ENCODE assay signal across 8 cellular contexts in the genomic region with DNA sequence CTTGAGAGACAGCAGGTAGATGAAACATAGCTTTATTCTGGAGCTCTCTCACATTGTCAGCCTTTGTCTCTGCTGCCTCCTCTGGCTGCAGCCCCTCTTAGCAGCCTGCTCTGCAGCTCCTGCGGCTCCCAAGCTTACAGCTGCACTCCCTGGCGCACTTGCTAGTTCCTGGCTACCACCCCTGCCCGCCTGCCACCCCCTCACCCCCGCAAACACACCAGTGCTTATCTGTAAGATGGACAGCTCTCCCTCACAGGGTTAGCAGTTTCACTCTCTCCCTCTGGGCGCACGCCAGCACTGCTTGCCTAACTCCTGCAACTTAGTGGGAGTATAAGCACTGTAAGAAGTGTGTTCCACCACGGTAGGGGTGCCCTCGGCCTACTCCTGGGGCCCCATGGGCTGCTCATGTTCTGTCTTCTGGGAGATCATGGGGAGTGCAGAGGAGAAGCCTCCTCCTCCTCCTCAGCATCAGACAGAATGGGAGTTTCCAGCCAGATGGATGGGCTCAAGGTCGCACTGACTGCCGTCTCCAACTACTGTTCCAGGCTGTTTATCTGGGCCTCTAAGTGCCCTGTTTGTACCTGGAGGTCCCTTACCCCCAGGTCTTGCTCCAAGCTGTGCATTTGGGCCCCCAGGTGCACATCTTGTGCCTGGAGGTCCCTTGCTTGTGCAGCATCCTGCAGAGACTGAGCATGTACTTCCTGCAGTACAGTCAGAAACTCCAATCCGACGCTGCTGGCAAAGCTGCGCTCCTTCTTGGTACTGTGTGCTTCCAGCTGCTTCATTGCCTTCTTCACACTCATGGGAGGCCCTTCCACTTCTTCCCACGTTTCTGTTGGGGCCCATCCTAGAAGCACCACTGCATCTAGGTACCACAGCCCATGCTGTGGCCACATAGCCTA.
DNase-seq lines count a peak whose midpoint lies in the region; ATAC-seq and TF ChIP-seq lines count a peak whose summit lies in the region.

No MANE protein-coding gene starts in this region.

- no peak overlapping the region for H3K4me3 ChIP-seq in astrocyte of the cerebellum (ENCODE audit: low read depth, low read length)

- in situ Hi-C loops in astrocyte of the cerebellum (cut with HindIII; ENCODE audit: low sequenced_read_pairs) = no loop called here

- peak; percentile 59 for ATAC-seq in stimulated activated memory B cell treated with anti-CD40 and anti-IgM and Interleukin-4, amounts not matched to agents 10 μg/mL and 1 μg/mL and 100 μg/mL, for 72 hours

- no peaks in the 10 kb centered on the region for H3K36me3 Mint-ChIP-seq in stimulated activated memory B cell treated with anti-CD40 and anti-IgM and Interleukin-4, amounts not matched to agents 10 μg/mL and 1 μg/mL and 100 μg/mL, for 72 hours

- no peak overlapping the region for H3K4me3 Mint-ChIP-seq in stimulated activated memory B cell treated with anti-CD40 and anti-IgM and Interleukin-4, amounts not matched to agents 10 μg/mL and 1 μg/mL and 100 μg/mL, for 72 hours

- H3K4me1 Mint-ChIP-seq in stimulated activated memory B cell treated with anti-CD40 and anti-IgM and Interleukin-4, amounts not matched to agents 10 μg/mL and 1 μg/mL and 100 μg/mL, for 72 hours = no peaks in the 10 kb centered on the region

- H3K27ac Mint-ChIP-seq in stimulated activated memory B cell treated with anti-CD40 and anti-IgM and Interleukin-4, amounts not matched to agents 10 μg/mL and 1 μg/mL and 100 μg/mL, for 72 hours = no peak overlapping the region

- no peaks in the 10 kb centered on the region for H3K27me3 Mint-ChIP-seq in stimulated activated memory B cell treated with anti-CD40 and anti-IgM and Interleukin-4, amounts not matched to agents 10 μg/mL and 1 μg/mL and 100 μg/mL, for 72 hours

- DNase-seq in SIG-M5 treated with dmso at 0.1 percent for 504 hours (lab: John Stamatoyannopoulos, UW; ENCODE audit: unreplicated experiment) = peak; percentile 45
- no peak for DNase-seq in SIG-M5 (lab: John Stamatoyannopoulos, UW)
- DNase-seq in NCI-H146 (lab: John Stamatoyannopoulos, UW) = peak; percentile 84
- DNase-seq in astrocyte of the cerebellum (ENCODE audit: low read depth) = no peak
- no peak for DNase-seq in midbrain (lab: John Stamatoyannopoulos, UW)
- DNase-seq in epidermal melanocyte (ENCODE audit: insufficient read length, low spot score) = no peak
- no peak for DNase-seq in C1 segment of cervical spinal cord (lab: John Stamatoyannopoulos, UW)

- H3K9me3 Mint-ChIP-seq in stimulated activated memory B cell treated with anti-CD40 and anti-IgM and Interleukin-4, amounts not matched to agents 10 μg/mL and 1 μg/mL and 100 μg/mL, for 72 hours = no peaks in the 10 kb centered on the region

- peak; percentile 16 for TF ChIP-seq CTCF in astrocyte of the cerebellum (IDR thresholded peaks at IDR 0.05; ENCODE audit: low read depth, low read length, missing control alignments)

Comparison
In these comparisons a context has a peak if more than half of its experiments do, and no peak if none do; other contexts are left out.
1. DNase-seq: peak in SIG-M5 treated with dmso at 0.1 percent for 504 hours (single experiment) and NCI-H146 (single experiment); none in SIG-M5 (single experiment), astrocyte of the cerebellum (single experiment), midbrain (single experiment), epidermal melanocyte (single experiment) and C1 segment of cervical spinal cord (0 of 14).